In genomic region chr22:22103078-22103593, GRCh38 we compare ENCODE assay signal across 2 cellular contexts.
TF ChIP-seq lines count a peak whose summit lies in the region.

No MANE protein-coding gene starts in this region.

TF ChIP-seq in GM12878, 131 proteins besides CTCF, POLR2A, EP300 and RAD21 (continued from another document):
- TF ChIP-seq SRF (IDR thresholded peaks at IDR 0.05; ENCODE audit: low read depth in 2 of 2, low read length in 2 of 2) (no peak), SUZ12 (IDR thresholded peaks at IDR 0.05; ENCODE audit: unreplicated experiment) (no peak), PAX8 (IDR thresholded peaks at IDR 0.05) (no peak), TCF12 (IDR thresholded peaks at IDR 0.05; ENCODE audit: low read depth, low read length) (no peak), MYC (IDR thresholded peaks at IDR 0.05; ENCODE audit: insufficient read depth, insufficient read length, insufficient replicate concordance, low read length, severe bottlenecking) (no peak), NBN (IDR thresholded peaks at IDR 0.05) (no peak), KLF5 (IDR thresholded peaks at IDR 0.05; ENCODE audit: partially characterized antibody) (no peak), RELA (IDR thresholded peaks at IDR 0.05; ENCODE audit: borderline replicate concordance, partially characterized antibody) (no peak), NFIC (IDR thresholded peaks at IDR 0.05; ENCODE audit: low read depth, low read length) (no peak)
TF ChIP-seq in GM12878: peak in this region for 0.

TF ChIP-seq in neural cell, 6 proteins besides CTCF, POLR2A, EP300 and RAD21 (continued from another document):
- TF ChIP-seq MXI1 (conservative IDR thresholded peaks at IDR 0.05; ENCODE audit: poor library complexity, severe bottlenecking) (no peak), SMC3 (conservative IDR thresholded peaks at IDR 0.05; ENCODE audit: poor library complexity) (no peak)
